Comparison of ENCODE assay signal across 15 cellular contexts in genomic region chr13:99941086-99941485, GRCh38. TPM values are rescaled to one million over a fixed set of nuclear protein-coding genes. Genes with fewer than 3 reads are reported as not detected.
"Had no signal": no experiment of that assay in that cellular context is flagged by ENCODE, and none has a peak within 500 bp of the region (broad histone marks: within the 10 kb centered on the region; RNA-seq: fewer than 3 reads in every experiment).

No MANE protein-coding gene starts in this region.

- H3K27me3 ChIP-seq: right atrium auricular region had no signal

- H3K9me3 ChIP-seq: right atrium auricular region, tibial nerve had no signal

- H3K27ac ChIP-seq: right atrium auricular region, tibial nerve had no signal

- H3K36me3 ChIP-seq: right atrium auricular region, tibial nerve had no signal

- ATAC-seq: activated CD8-positive, alpha-beta memory T cell treated with anti-CD3 and anti-CD28 coated beads, Interleukin-2, amount 10 ng/mL, durations not matched to agents 7 days and 5 days; naive thymus-derived CD8-positive, alpha-beta T cell; stimulated activated memory B cell treated with anti-CD40 and anti-IgM and Interleukin-4, amounts not matched to agents 10 μg/mL and 1 μg/mL and 100 μg/mL, for 72 hours had no signal

- H3K4me1 ChIP-seq: right atrium auricular region, tibial nerve had no signal

- DNase-seq: activated CD4-positive, alpha-beta T cell treated with anti-CD3 and anti-CD28 coated beads, Interleukin-2, amount 50 U/mL, for 48 hours; activated CD4-positive, CD25-positive, alpha-beta regulatory T cell treated with anti-CD3 and anti-CD28 coated beads, Interleukin-2, amount 50 U/mL, for 72 hours; activated CD8-positive, alpha-beta memory T cell treated with anti-CD3 and anti-CD28 coated beads, Interleukin-2, amount 10 ng/mL, durations not matched to agents 7 days and 5 days; activated gamma-delta T cell; activated naive CD8-positive, alpha-beta T cell treated with anti-CD3 and anti-CD28 coated beads, Interleukin-2, amount 10 ng/mL, durations not matched to agents 7 days and 5 days; activated T-cell treated with anti-CD3 and anti-CD28 coated beads, Interleukin-2, amount 50 U/mL, for 24 hours; dermis blood vessel endothelial cell; kidney glomerular epithelial cell; naive thymus-derived CD8-positive, alpha-beta T cell had no signal

- H3K4me3 ChIP-seq: lung, right atrium auricular region, tibial nerve had no signal

RNA-seq across cellular contexts. Expression of gene ZIC5, which starts 30.5 kb away (rescaled TPM):
- total RNA-seq: activated CD8-positive, alpha-beta memory T cell treated with anti-CD3 and anti-CD28 coated beads, Interleukin-2, amount 10 ng/mL, durations not matched to agents 7 days and 5 days; activated naive CD8-positive, alpha-beta T cell treated with anti-CD3 and anti-CD28 coated beads, Interleukin-2, amount 10 ng/mL, durations not matched to agents 7 days and 5 days; glomerular endothelial cell; lung; mononuclear cell; naive thymus-derived CD8-positive, alpha-beta T cell; right atrium auricular region; tibial nerve had no signal

RNA-seq across cellular contexts. Expression of gene ZIC2, which starts 40.5 kb away (rescaled TPM):
- total RNA-seq: activated naive CD8-positive, alpha-beta T cell treated with anti-CD3 and anti-CD28 coated beads, Interleukin-2, amount 10 ng/mL, durations not matched to agents 7 days and 5 days; dermis blood vessel endothelial cell; glomerular endothelial cell; mononuclear cell; naive thymus-derived CD8-positive, alpha-beta T cell; tibial nerve had no signal
